ENCODE assay signal across 10 cellular contexts in the genomic region with DNA sequence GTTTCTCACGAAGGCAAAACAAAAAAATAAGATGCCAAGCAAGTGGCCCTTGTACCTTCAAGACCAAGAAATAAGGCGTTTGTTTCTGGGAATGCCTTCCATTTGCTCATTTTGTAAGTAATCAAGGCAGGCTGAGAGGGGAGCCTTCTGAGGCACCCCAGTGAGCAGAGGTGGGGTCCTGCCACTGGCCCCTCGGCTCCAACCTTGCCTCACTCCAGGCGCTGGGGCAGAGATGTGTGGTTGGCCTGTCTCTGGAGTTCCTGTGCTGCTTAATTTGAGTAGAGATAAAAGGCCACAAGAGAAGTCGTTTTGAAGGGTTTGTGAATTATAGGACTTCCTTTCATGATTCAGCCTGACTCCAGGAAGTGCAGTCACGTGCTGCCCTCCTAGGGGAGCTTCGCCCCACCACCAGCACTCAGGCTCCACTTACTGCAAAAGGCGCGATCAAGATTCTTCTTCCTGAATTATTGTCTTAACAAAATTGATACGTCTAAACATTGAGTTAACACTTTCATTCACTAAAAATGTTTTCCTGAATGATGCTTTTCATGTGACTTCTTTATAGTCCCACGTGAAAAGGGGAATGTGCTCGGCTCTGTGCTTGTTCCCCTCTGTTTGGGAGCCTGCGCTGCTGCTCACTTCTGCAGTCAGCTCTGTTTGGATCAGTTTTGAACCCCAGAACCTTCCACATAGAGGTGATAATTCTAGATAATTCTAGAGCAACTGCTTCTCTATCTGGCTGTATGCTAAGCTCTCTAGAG. TPM values are rescaled to one million over a fixed set of nuclear protein-coding genes. Genes with fewer than 3 reads are reported as not detected.
DNase-seq lines count a peak whose midpoint lies in the region; TF ChIP-seq lines count a peak whose summit lies in the region.
"Had no signal": no experiment of that assay in that cellular context is flagged by ENCODE, and none has a peak within 500 bp of the region (broad histone marks: within the 10 kb centered on the region; RNA-seq: fewer than 3 reads in every experiment).

No MANE protein-coding gene starts in this region.

- H3K4me3 Mint-ChIP-seq in activated naive CD4-positive, alpha-beta T cell treated with anti-CD3 and anti-CD28 coated beads, Interleukin-2, amount 50 U/mL, for 24 hours: peak overlapping the region; percentile 47
- H3K4me3 Mint-ChIP-seq: brain had no signal

- H3K27ac ChIP-seq in colonic mucosa: peak overlapping the region; percentile 30
- H3K27ac ChIP-seq in thymus (ENCODE audit: low read depth): peak overlapping the region; percentile 82

- H3K27me3 ChIP-seq in colonic mucosa: no peaks in the 10 kb centered on the region
- H3K27me3 ChIP-seq in thymus (ENCODE audit: control insufficient read depth, insufficient read depth): no peaks in the 10 kb centered on the region

- no peaks in the 10 kb centered on the region for H3K4me1 ChIP-seq in colonic mucosa
- peaks cover 24% of the 10 kb centered on the region for H3K4me1 ChIP-seq in thymus (ENCODE audit: control insufficient read depth, insufficient read depth, low read length)

- H3K9me3 ChIP-seq in colonic mucosa: no peaks in the 10 kb centered on the region
- no peaks in the 10 kb centered on the region for H3K9me3 ChIP-seq in thymus (ENCODE audit: control insufficient read depth)

- TF ChIP-seq CTCF in colonic mucosa (IDR thresholded peaks at IDR 0.05): no peak

- no peak overlapping the region for H3K9ac ChIP-seq in colonic mucosa (ENCODE audit: low read depth in 2 of 2, low read length in 2 of 2)

- peak overlapping the region; percentile 25 for H3K27ac Mint-ChIP-seq in activated naive CD4-positive, alpha-beta T cell treated with anti-CD3 and anti-CD28 coated beads, Interleukin-2, amount 50 U/mL, for 24 hours
- H3K27ac Mint-ChIP-seq: brain had no signal

- peaks cover 3% of the 10 kb centered on the region for H3K27me3 Mint-ChIP-seq in activated naive CD4-positive, alpha-beta T cell treated with anti-CD3 and anti-CD28 coated beads, Interleukin-2, amount 50 U/mL, for 24 hours

- no peak for DNase-seq in activated naive CD4-positive, alpha-beta T cell (lab: John Stamatoyannopoulos, UW)
- peak; percentile 1 for DNase-seq in LHCN-M2 (ENCODE audit: low read depth)
- no peak for DNase-seq in colonic mucosa
- DNase-seq in kidney glomerular epithelial cell (lab: John Stamatoyannopoulos, UW): no peak
- no peak for DNase-seq in occipital lobe (lab: John Stamatoyannopoulos, UW)
- no peak for DNase-seq in cerebellum (ENCODE audit: low spot score)
- DNase-seq: NCI-H526 had no signal

- H3K36me3 ChIP-seq in colonic mucosa: no peaks in the 10 kb centered on the region
- peaks cover 5% of the 10 kb centered on the region for H3K36me3 ChIP-seq in thymus (ENCODE audit: control insufficient read depth, insufficient read depth)

- H3K4me3 ChIP-seq in colonic mucosa: no peak overlapping the region
- H3K4me3 ChIP-seq in thymus (ENCODE audit: low read length): peak overlapping the region; percentile 21

- 9% methylated on average over 13 of the region's 13 CpGs for WGBS in thymus

- peaks cover 15% of the 10 kb centered on the region for H3K4me1 Mint-ChIP-seq in activated naive CD4-positive, alpha-beta T cell treated with anti-CD3 and anti-CD28 coated beads, Interleukin-2, amount 50 U/mL, for 24 hours

- no peaks in the 10 kb centered on the region for H3K9me3 Mint-ChIP-seq in activated naive CD4-positive, alpha-beta T cell treated with anti-CD3 and anti-CD28 coated beads, Interleukin-2, amount 50 U/mL, for 24 hours

- H3K36me3 Mint-ChIP-seq in activated naive CD4-positive, alpha-beta T cell treated with anti-CD3 and anti-CD28 coated beads, Interleukin-2, amount 50 U/mL, for 24 hours: no peaks in the 10 kb centered on the region
- H3K36me3 Mint-ChIP-seq: brain had no signal

- intact Hi-C loops in colonic mucosa (cut with DNase I): no loop called here

RNA-seq across cellular contexts. Expression of gene SYK, which starts 13.7 kb away (rescaled TPM):
- not detected in 2 replicates for total RNA-seq in LHCN-M2 (2014; rRNA removed)
- not detected for polyA plus RNA-seq in LHCN-M2 (2012)
- 10 to 100 TPM; 58.1 to 92.6 TPM for total RNA-seq in colonic mucosa
- polyA plus RNA-seq in thymus: 22.2 TPM
- total RNA-seq in occipital lobe: 1.9 TPM
- total RNA-seq in cerebellum: 1.5 TPM

Comparison
In these comparisons a context has a peak if more than half of its experiments do, and no peak if none do; other contexts are left out.
1. RNA of gene SYK, which starts 13.7 kb away (total RNA-seq): 58.1 to 92.6 TPM in colonic mucosa; 1.9 TPM in occipital lobe (single experiment), 1.5 TPM in cerebellum (single experiment) and not detected in LHCN-M2; every median in the first group is over 10 times any median in the second.